Comparison of ENCODE assay signal across 8 cellular contexts in genomic region chr17:37506678-37507077, GRCh38. TPM values are rescaled to one million over a fixed set of nuclear protein-coding genes. Genes with fewer than 3 reads are reported as not detected.
DNase-seq lines count a peak whose midpoint lies in the region; ATAC-seq and TF ChIP-seq lines count a peak whose summit lies in the region.

No MANE protein-coding gene starts in this region.

- peaks cover 13% of the 10 kb centered on the region for H3K4me1 Mint-ChIP-seq in activated CD4-positive, alpha-beta memory T cell treated with anti-CD3 and anti-CD28 coated beads, Interleukin-2, amount 10 ng/mL, durations not matched to agents 7 days and 5 days
- peaks cover 7% of the 10 kb centered on the region for H3K4me1 Mint-ChIP-seq in T-helper 2 cell treated with Interferon-gamma antibody and Interleukin-4, amounts not matched to agents 5 μg/mL and 100 μg/mL, for 36 hours (ENCODE audit: low read depth)

- no peak overlapping the region for H3K27ac Mint-ChIP-seq in activated CD4-positive, alpha-beta memory T cell treated with anti-CD3 and anti-CD28 coated beads, Interleukin-2, amount 10 ng/mL, durations not matched to agents 7 days and 5 days
- no peak overlapping the region for H3K27ac Mint-ChIP-seq in T-helper 2 cell treated with Interferon-gamma antibody and Interleukin-4, amounts not matched to agents 5 μg/mL and 100 μg/mL, for 36 hours

- no peak overlapping the region for H3K4me2 ChIP-seq in Loucy (ENCODE audit: low read depth, low read length, poor library complexity, severe bottlenecking)

- no peaks in the 10 kb centered on the region for H3K4me1 ChIP-seq in Loucy (ENCODE audit: insufficient read depth, low read length, poor library complexity, severe bottlenecking)
- H3K4me1 ChIP-seq in right cardiac atrium (ENCODE audit: control insufficient read depth, insufficient read depth, low read length), result no peaks in the 10 kb centered on the region
- no peaks in the 10 kb centered on the region for H3K4me1 ChIP-seq in tibial nerve

- H3K4me3 ChIP-seq in Loucy (ENCODE audit: low read length, poor library complexity, severe bottlenecking), result no peak overlapping the region
- no peak overlapping the region for H3K4me3 ChIP-seq in right cardiac atrium (ENCODE audit: low read length)
- H3K4me3 ChIP-seq in tibial nerve, result no peak overlapping the region

- no peak overlapping the region for H3K4me3 Mint-ChIP-seq in activated CD4-positive, alpha-beta memory T cell treated with anti-CD3 and anti-CD28 coated beads, Interleukin-2, amount 10 ng/mL, durations not matched to agents 7 days and 5 days
- no peak overlapping the region for H3K4me3 Mint-ChIP-seq in T-helper 2 cell treated with Interferon-gamma antibody and Interleukin-4, amounts not matched to agents 5 μg/mL and 100 μg/mL, for 36 hours

- peaks cover 7% of the 10 kb centered on the region for H4K20me1 ChIP-seq in Loucy (ENCODE audit: insufficient read depth, low read length, poor library complexity, severe bottlenecking)

- H3K9me2 ChIP-seq in Loucy (replicated peaks; ENCODE audit: low read depth, low read length), result no peaks in the 10 kb centered on the region

- DNase-seq in DMS53 (lab: John Stamatoyannopoulos, UW) (peak; percentile 53), DMS53 treated with DMSO at 0.1 percent for 48 hours (lab: John Stamatoyannopoulos, UW; ENCODE audit: unreplicated experiment) (no peak), right cardiac atrium (no peak), tibial nerve (ENCODE audit: low spot score in 2 of 2) (no peak)
- peak; percentile 31 for DNase-seq in activated CD4-positive, alpha-beta memory T cell treated with anti-CD3 and anti-CD28 coated beads, Interleukin-2, amount 10 ng/mL, durations not matched to agents 7 days and 5 days
- no peak for DNase-seq in T-helper 2 cell treated with Interferon-gamma antibody and Interleukin-4, amounts not matched to agents 5 μg/mL and 100 μg/mL, for 36 hours (ENCODE audit: low spot score)

- ATAC-seq in right cardiac atrium (peak; percentile 48 to 54), GM18520 (IDR thresholded peaks at IDR 0.05; ENCODE audit: unreplicated experiment) (no peak)

- TF ChIP-seq POLR2A in tibial nerve (IDR thresholded peaks at IDR 0.05), result no peak

- TF ChIP-seq CTCF in Loucy (conservative IDR thresholded peaks at IDR 0.05; ENCODE audit: low read length) (peak; percentile 61), tibial nerve (IDR thresholded peaks at IDR 0.05) (peak in 4 of 5 experiments; percentile 13 to 21 (median 16))

- WGBS in right cardiac atrium, result 54% methylated on average over 10 of the region's 10 CpGs
- WGBS in tibial nerve, 2 donors, result 68 to 70% methylated on average over 10 of the region's 10 CpGs

- CTCF ChIA-PET in activated CD4-positive, alpha-beta memory T cell treated with anti-CD3 and anti-CD28 coated beads, Interleukin-2, amount 10 ng/mL, durations not matched to agents 7 days and 5 days (lab: Charles Lee), result interaction anchor here (0.6 to 0.7 kb wide), 2 partner anchors 13 to 87 kb away, joined by 6 to 7 read pairs; no protein-coding TSS in a partner anchor

- H3K27ac ChIP-seq in right cardiac atrium (ENCODE audit: low read length), result no peak overlapping the region
- no peak overlapping the region for H3K27ac ChIP-seq in tibial nerve

- no peak for TF ChIP-seq EP300 in tibial nerve (IDR thresholded peaks at IDR 0.05)

- H3K27me3 ChIP-seq in Loucy (ENCODE audit: insufficient read depth, low read length, poor library complexity, severe bottlenecking), result no peaks in the 10 kb centered on the region
- no peaks in the 10 kb centered on the region for H3K27me3 ChIP-seq in right cardiac atrium (ENCODE audit: control insufficient read depth, insufficient read depth)
- H3K27me3 ChIP-seq in tibial nerve, result no peaks in the 10 kb centered on the region

- H3K36me3 ChIP-seq in Loucy (ENCODE audit: insufficient read depth, low read length), result peaks cover 4% of the 10 kb centered on the region; the same call in 1 of the 2 replicates
- peaks cover 0 to 17% (median 0%) of the 10 kb centered on the region in 3 donors for H3K36me3 ChIP-seq in tibial nerve

- H3K36me3 Mint-ChIP-seq in activated CD4-positive, alpha-beta memory T cell treated with anti-CD3 and anti-CD28 coated beads, Interleukin-2, amount 10 ng/mL, durations not matched to agents 7 days and 5 days (ENCODE audit: low read depth), result peaks cover 6% of the 10 kb centered on the region
- H3K36me3 Mint-ChIP-seq in T-helper 2 cell treated with Interferon-gamma antibody and Interleukin-4, amounts not matched to agents 5 μg/mL and 100 μg/mL, for 36 hours (ENCODE audit: low read depth), result no peaks in the 10 kb centered on the region

- no peaks in the 10 kb centered on the region for H3K27me3 Mint-ChIP-seq in activated CD4-positive, alpha-beta memory T cell treated with anti-CD3 and anti-CD28 coated beads, Interleukin-2, amount 10 ng/mL, durations not matched to agents 7 days and 5 days
- no peaks in the 10 kb centered on the region for H3K27me3 Mint-ChIP-seq in T-helper 2 cell treated with Interferon-gamma antibody and Interleukin-4, amounts not matched to agents 5 μg/mL and 100 μg/mL, for 36 hours (ENCODE audit: low read depth)

- POLR2A ChIA-PET in activated CD4-positive, alpha-beta memory T cell treated with anti-CD3 and anti-CD28 coated beads, Interleukin-2, amount 10 ng/mL, durations not matched to agents 7 days and 5 days (lab: Charles Lee), result no interaction called here

- H3K79me2 ChIP-seq in Loucy (ENCODE audit: insufficient read depth, low read length), result peaks cover 65% of the 10 kb centered on the region

- no peak overlapping the region for H3K9ac ChIP-seq in Loucy (ENCODE audit: low read depth, low read length, poor library complexity, severe bottlenecking)

- H3K9me3 Mint-ChIP-seq in activated CD4-positive, alpha-beta memory T cell treated with anti-CD3 and anti-CD28 coated beads, Interleukin-2, amount 10 ng/mL, durations not matched to agents 7 days and 5 days, result no peaks in the 10 kb centered on the region
- H3K9me3 Mint-ChIP-seq in T-helper 2 cell treated with Interferon-gamma antibody and Interleukin-4, amounts not matched to agents 5 μg/mL and 100 μg/mL, for 36 hours, result no peaks in the 10 kb centered on the region

- H2AFZ ChIP-seq in Loucy (ENCODE audit: low read length), result no peak overlapping the region

- H3K9me3 ChIP-seq in Loucy (ENCODE audit: insufficient read depth, low read depth, low read length), result no peaks in the 10 kb centered on the region
- no peaks in the 10 kb centered on the region for H3K9me3 ChIP-seq in right cardiac atrium (ENCODE audit: control insufficient read depth, low read length)
- H3K9me3 ChIP-seq in tibial nerve, result no peaks in the 10 kb centered on the region

- intact Hi-C loops in right cardiac atrium (cut with DNase I), result no loop called here

- H3F3A ChIP-seq in Loucy (ENCODE audit: low read depth), result no peaks in the 10 kb centered on the region

RNA-seq across cellular contexts. Expression of gene DUSP14, which starts 17.0 kb away (rescaled TPM):
- 10 to 100 TPM; 14.6 to 16.3 TPM for total RNA-seq in activated CD4-positive, alpha-beta memory T cell treated with anti-CD3 and anti-CD28 coated beads, Interleukin-2, amount 10 ng/mL, durations not matched to agents 7 days and 5 days
- total RNA-seq in right cardiac atrium (10 to 100 TPM; 16.7 to 20.1 (median 18.4) TPM), tibial nerve (10 to 100 TPM; 14.7 to 27.8 (median 19.5) TPM)
- 17.8 TPM for polyA plus RNA-seq in right cardiac atrium

Comparison
In these comparisons a context has a peak if more than half of its experiments do, and no peak if none do; other contexts are left out.
1. DNase-seq: peak in DMS53 (single experiment) and activated CD4-positive, alpha-beta memory T cell treated with anti-CD3 and anti-CD28 coated beads, Interleukin-2, amount 10 ng/mL, durations not matched to agents 7 days and 5 days (single experiment); none in DMS53 treated with DMSO at 0.1 percent for 48 hours (single experiment), right cardiac atrium (0 of 3), tibial nerve (0 of 2) and T-helper 2 cell treated with Interferon-gamma antibody and Interleukin-4, amounts not matched to agents 5 μg/mL and 100 μg/mL, for 36 hours (single experiment).